In genomic region chr10:97632949-97633884, GRCh38 we compare ENCODE assay signal across 9 cellular contexts. TPM values are rescaled to one million over a fixed set of nuclear protein-coding genes. Genes with fewer than 3 reads are reported as not detected.
DNase-seq lines count a peak whose midpoint lies in the region; ATAC-seq, FAIRE-seq and TF ChIP-seq lines count a peak whose summit lies in the region.
"Had no signal": no experiment of that assay in that cellular context is flagged by ENCODE, and none has a peak within 500 bp of the region (broad histone marks: within the 10 kb centered on the region; RNA-seq: fewer than 3 reads in every experiment).

Gene MORN4, minus strand, starts transcription at chr10:97633500. Its CDS starts 13,847 bp downstream, at chr10:97619653.

- intact Hi-C loops in activated B cell treated with CpG ODN at 0.5 μM for 24 hours (cut with micrococcal nuclease), result loop anchor here (1.0 to 5.0 kb wide), 6 partner anchors 54 to 814 kb away; partner anchors contain the start of genes AVPI1, EXOSC1, HPS1 and MMS19

- POLR2A ChIA-PET in activated B cell treated with CpG ODN at 0.5 μM for 24 hours (lab: Charles Lee), result interaction anchor here (1.1 kb wide), 1 partner anchor 8 kb away, joined by 3 read pairs; no protein-coding TSS in a partner anchor

- no peaks in the 10 kb centered on the region for H3K4me1 ChIP-seq in small intestine (ENCODE audit: control insufficient read depth in 2 of 2, insufficient read depth in 1 of 2, low read depth in 1 of 2, low read length in 1 of 2)

- H3K27me3 Mint-ChIP-seq in activated B cell treated with CpG ODN at 0.5 μM for 24 hours, result no peaks in the 10 kb centered on the region

- H3K27me3 ChIP-seq in small intestine (ENCODE audit: control insufficient read depth in 2 of 2, insufficient read depth in 2 of 2, low read length in 2 of 2), result no peaks in the 10 kb centered on the region
- H3K27me3 ChIP-seq: BLaER1 treated with 17β-estradiol and CSF1 and Interleukin-3, amounts not matched to agents 10 nM and 100 nM had no signal

- peak within 1 kb of the TSS; percentile 100 for H3K4me3 Mint-ChIP-seq in activated B cell treated with CpG ODN at 0.5 μM for 24 hours

- peaks cover 5% of the 10 kb centered on the region for H3K36me3 Mint-ChIP-seq in activated B cell treated with CpG ODN at 0.5 μM for 24 hours (ENCODE audit: low read depth)

- TF ChIP-seq CTCF in activated B cell treated with CpG ODN at 0.5 μM for 24 hours (IDR thresholded peaks at IDR 0.05) (no peak), cardiac fibroblast (IDR thresholded peaks at IDR 0.05; ENCODE audit: low read depth, low read length) (no peak)

- H3K4me3 ChIP-seq in cardiac fibroblast (replicated peaks in 1 of 2; ENCODE audit: low read depth in 2 of 2, low read length in 2 of 2) (peak within 1 kb of the TSS; percentile 88 to 90), small intestine (ENCODE audit: low read depth in 1 of 2, low read length in 2 of 2) (peak within 1 kb of the TSS; percentile 37 to 73)
- H3K4me3 ChIP-seq: BLaER1 treated with 17β-estradiol and CSF1 and Interleukin-3, amounts not matched to agents 10 nM and 100 nM had no signal

- no peaks in the 10 kb centered on the region for H3K36me3 ChIP-seq in small intestine (ENCODE audit: control insufficient read depth in 2 of 2, insufficient read depth in 2 of 2, low read length in 2 of 2)
- H3K36me3 ChIP-seq: BLaER1 treated with 17β-estradiol and CSF1 and Interleukin-3, amounts not matched to agents 10 nM and 100 nM had no signal

- DNase-seq in 8988T, result peak; percentile 83
- peak; percentile 83 for DNase-seq in NCI-H2171 treated with DMSO at 0.1 percent for 48 hours (lab: John Stamatoyannopoulos, UW)
- DNase-seq in activated B cell treated with CpG ODN at 0.5 μM for 24 hours, result peak; percentile 84
- peak; percentile 91 to 93 for DNase-seq in cardiac fibroblast (ENCODE audit: low read depth in 2 of 2)
- DNase-seq in iPS-NIHi7 (ENCODE audit: extremely low spot score), result peak; percentile 96
- DNase-seq in small intestine, result peak; percentile 89

- H3K4me1 Mint-ChIP-seq in activated B cell treated with CpG ODN at 0.5 μM for 24 hours, result peaks cover 16% of the 10 kb centered on the region

- H3K27ac ChIP-seq in small intestine (ENCODE audit: low read depth in 1 of 2, low read length in 1 of 2), result peak within 1 kb of the TSS in 1 of 2 donors; percentile 31
- H3K27ac ChIP-seq: BLaER1 treated with 17β-estradiol and CSF1 and Interleukin-3, amounts not matched to agents 10 nM and 100 nM had no signal

- no peaks in the 10 kb centered on the region for H3K9me3 Mint-ChIP-seq in activated B cell treated with CpG ODN at 0.5 μM for 24 hours

- FAIRE-seq in small intestine (lab: Jason Lieb, UNC), result no peak

- 1 to 3% (median 2%) methylated on average over 58 to 62 of the region's 62 CpGs for WGBS in small intestine, 3 donors

- H3K27ac Mint-ChIP-seq in activated B cell treated with CpG ODN at 0.5 μM for 24 hours, result peak within 1 kb of the TSS; percentile 83

- CTCF ChIA-PET in activated B cell treated with CpG ODN at 0.5 μM for 24 hours (lab: Charles Lee), result no interaction called here

- ATAC-seq in GM18858 (IDR thresholded peaks at IDR 0.05; ENCODE audit: unreplicated experiment), result peak; percentile 94
- ATAC-seq in HG03064 (IDR thresholded peaks at IDR 0.05; ENCODE audit: low read depth, unreplicated experiment), result peak; percentile 97
- peak; percentile 99 for ATAC-seq in activated B cell treated with CpG ODN at 0.5 μM for 24 hours (ENCODE audit: low read depth)

- H3K9me3 ChIP-seq in small intestine (ENCODE audit: control insufficient read depth, low read depth), result no peaks in the 10 kb centered on the region

RNA-seq across cellular contexts. Expression of gene MORN4, which starts in this region (rescaled TPM):
- total RNA-seq in activated B cell treated with CpG ODN at 0.5 μM for 24 hours, result 1.5 and 2.9 TPM in 2 replicates
- 1 to 10 TPM in 1 of 3 donors, not detected in 2; 4.0 TPM for polyA plus RNA-seq in small intestine
